13 cellular contexts compared by ENCODE assay signal in the genomic region with DNA sequence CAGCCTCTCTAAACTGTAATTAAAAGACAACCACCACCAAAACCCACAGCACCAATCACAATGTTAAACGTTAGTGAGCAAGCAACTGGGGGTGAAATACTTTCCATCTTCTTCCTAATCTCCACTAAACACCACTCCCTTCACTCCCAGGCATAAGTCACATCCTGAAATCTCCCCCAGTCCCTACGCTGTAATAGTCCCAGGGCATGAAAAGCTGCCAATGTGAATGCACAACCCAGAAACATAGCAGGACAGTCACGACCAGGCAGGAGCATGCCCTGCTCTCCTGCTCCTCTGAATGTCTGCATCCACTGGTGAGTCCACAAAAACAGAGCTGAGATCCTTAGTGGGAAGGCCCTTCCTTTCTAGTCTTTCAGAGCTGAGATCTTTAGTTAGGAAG.
DNase-seq lines count a peak whose midpoint lies in the region; ATAC-seq and TF ChIP-seq lines count a peak whose summit lies in the region.
"Had no signal": no experiment of that assay in that cellular context is flagged by ENCODE, and none has a peak within 500 bp of the region (broad histone marks: within the 10 kb centered on the region; RNA-seq: fewer than 3 reads in every experiment).

No MANE protein-coding gene starts in this region.

- ATAC-seq in RWPE2 (ENCODE audit: low read depth), result no peak
- peak; percentile 32 for ATAC-seq in sciatic nerve
- ATAC-seq in esophagus mucosa, result no peak
- ATAC-seq: activated T-helper 17 cell treated with anti-CD3 and anti-CD28 coated beads, Interleukin-2, amount 50 U/mL, for 72 hours had no signal

- H3K36me3 ChIP-seq in RWPE2 (ENCODE audit: low read depth), result no peaks in the 10 kb centered on the region

- no peaks in the 10 kb centered on the region for H3K9me3 ChIP-seq in RWPE2 (ENCODE audit: severe bottlenecking)

- H3K4me1 ChIP-seq in RWPE2 (ENCODE audit: insufficient read depth, poor library complexity, severe bottlenecking), result peaks cover 40% of the 10 kb centered on the region

- DNase-seq in GM03348 (ENCODE audit: low spot score) (peak; percentile 53), RWPE2 (ENCODE audit: low spot score) (no peak), fibroblast of the aortic adventitia (ENCODE audit: low read depth) (peak; percentile 83), sciatic nerve (ENCODE audit: low spot score) (no peak), inferior parietal cortex (ENCODE audit: extremely low spot score) (no peak), Ammon's horn (ENCODE audit: low spot score) (no peak), mucosa of gallbladder (ENCODE audit: low spot score) (no peak)
- DNase-seq: stimulated activated CD4-positive, alpha-beta T cell treated with anti-CD3 and anti-CD28 coated beads, Interleukin-2, amount 100 ng/mL, for 48 hours; T-helper 9 cell had no signal

- no peak for TF ChIP-seq CTCF in RWPE2 (IDR thresholded peaks at IDR 0.05; ENCODE audit: poor library complexity, severe bottlenecking)
- no peak for TF ChIP-seq CTCF in fibroblast of the aortic adventitia (IDR thresholded peaks at IDR 0.05; ENCODE audit: insufficient read depth, low read length)

- H3K27ac ChIP-seq in RWPE2 (ENCODE audit: poor library complexity, severe bottlenecking), result peak overlapping the region; percentile 97

- H3K4me3 ChIP-seq in RWPE2 (ENCODE audit: severe bottlenecking), result no peak overlapping the region
- H3K4me3 ChIP-seq in fibroblast of the aortic adventitia (ENCODE audit: low read depth, low read length), result peak overlapping the region; percentile 31
- H3K4me3 ChIP-seq: lung, tibial nerve had no signal

- H3K27me3 ChIP-seq in RWPE2 (ENCODE audit: insufficient read depth, poor library complexity, severe bottlenecking), result no peaks in the 10 kb centered on the region
- H3K27me3 ChIP-seq: tibial nerve had no signal

- intact Hi-C loops in sciatic nerve (cut with DNase I), result no loop called here

Comparison
In these comparisons a context has a peak if more than half of its experiments do, and no peak if none do; other contexts are left out.
1. DNase-seq: peak in GM03348 (single experiment) and fibroblast of the aortic adventitia (single experiment); none in RWPE2 (single experiment), sciatic nerve (single experiment), inferior parietal cortex (single experiment), Ammon's horn (single experiment) and mucosa of gallbladder (single experiment).